8 cellular contexts compared by ENCODE assay signal in genomic region chr3:194315088-194315964, GRCh38. TPM values are rescaled to one million over a fixed set of nuclear protein-coding genes. Genes with fewer than 3 reads are reported as not detected.
DNase-seq lines count a peak whose midpoint lies in the region; ATAC-seq and TF ChIP-seq lines count a peak whose summit lies in the region.

No MANE protein-coding gene starts in this region.

- H3K4me1 ChIP-seq in left lung, result peaks cover 4 to 15% of the 10 kb centered on the region in 2 donors

- H3K4me3 ChIP-seq in coronary artery (peak overlapping the region; percentile 74), left lung (peak overlapping the region; percentile 35 to 47)

- peak; percentile 96 for TF ChIP-seq CTCF in coronary artery (IDR thresholded peaks at IDR 0.05)
- peak; percentile 91 to 96 for TF ChIP-seq CTCF in left lung (IDR thresholded peaks at IDR 0.05)

- peaks cover 0 to 58% of the 10 kb centered on the region in 2 donors for H3K27me3 ChIP-seq in left lung

- no peaks in the 10 kb centered on the region for H3K36me3 ChIP-seq in left lung

- peak; percentile 88 for ATAC-seq in GM19025 (IDR thresholded peaks at IDR 0.05; ENCODE audit: low read depth, unreplicated experiment)
- peak; percentile 88 for ATAC-seq in HG03280 (IDR thresholded peaks at IDR 0.05; ENCODE audit: unreplicated experiment)
- ATAC-seq in left lung, result peak; percentile 93

- DNase-seq in AML-193 (lab: John Stamatoyannopoulos, UW) (peak; percentile 68 to 72), NCI-H226 (peak; percentile 97), coronary artery (ENCODE audit: low spot score) (peak; percentile 93), left lung (peak; percentile 80 to 97)
- peak; percentile 76 to 84 for DNase-seq in activated CD4-positive, alpha-beta T cell treated with anti-CD3 and anti-CD28 coated beads for 4 hours
- peak; percentile 86 to 88 for DNase-seq in stimulated activated CD4-positive, alpha-beta T cell treated with anti-CD3 and anti-CD28 coated beads, Interleukin-2, amount 100 ng/mL, for 24 hours

- peak overlapping the region in 1 of 2 donors; percentile 52 for H3K27ac ChIP-seq in coronary artery
- peak overlapping the region; percentile 38 to 46 for H3K27ac ChIP-seq in left lung

- peaks cover 0 to 11% of the 10 kb centered on the region in 2 donors for H3K9me3 ChIP-seq in left lung

- intact Hi-C loops in left lung (cut with DNase I), result loop anchor here in 1 of 2 donors (5.0 to 10.0 kb wide), 2 partner anchors 533 to 651 kb away; no protein-coding TSS in a partner anchor

RNA-seq across cellular contexts. Expression of gene CPN2, which starts 35.8 kb away (rescaled TPM):
- not detected for total RNA-seq in left lung

RNA-seq across cellular contexts. Expression of gene LRRC15, which starts 54.2 kb away (rescaled TPM):
- total RNA-seq in left lung, result 1 to 10 TPM in 1 of 2 donors, under 1 TPM in 1; 0.42 to 6.2 TPM
